Comparison of ENCODE assay signal across 13 cellular contexts in the genomic region with DNA sequence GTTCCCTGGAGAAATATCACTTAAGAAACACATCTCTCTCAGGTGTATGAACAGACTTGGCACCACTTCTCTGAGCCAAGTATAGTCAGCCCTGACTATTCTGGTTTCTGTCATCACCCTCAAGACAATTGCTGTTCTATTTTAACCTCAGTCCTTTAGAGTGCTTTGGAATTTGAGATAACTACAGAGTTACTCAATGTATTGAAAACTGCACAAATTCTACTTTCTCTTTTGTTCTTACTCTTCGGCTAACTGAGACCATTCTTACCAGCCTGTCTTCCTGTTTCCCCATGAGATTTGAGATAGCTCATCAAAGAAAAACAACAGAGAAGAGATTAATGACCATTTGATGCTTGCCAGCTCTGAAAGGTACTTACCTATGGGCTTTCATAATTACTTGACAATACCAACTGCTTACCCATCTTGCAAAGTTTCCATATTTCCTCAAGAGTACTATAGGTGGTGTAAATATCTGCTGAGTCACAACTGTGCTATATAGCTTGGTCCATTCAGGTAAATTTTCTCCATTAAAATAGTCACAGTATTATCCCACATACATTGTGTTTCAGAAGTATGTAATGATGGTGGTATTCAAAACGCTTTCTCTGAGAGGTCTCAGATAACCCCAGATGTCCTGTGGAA.
DNase-seq lines count a peak whose midpoint lies in the region; ATAC-seq and TF ChIP-seq lines count a peak whose summit lies in the region.
"Had no signal": no experiment of that assay in that cellular context is flagged by ENCODE, and none has a peak within 500 bp of the region (broad histone marks: within the 10 kb centered on the region; RNA-seq: fewer than 3 reads in every experiment).

No MANE protein-coding gene starts in this region.

- WGBS in hepatocyte (ENCODE audit: low lambda C conversion rate, missing lambda C conversion rate): 51% methylated on average over 2 of the region's 2 CpGs

- DNase-seq in glomerular visceral epithelial cell (ENCODE audit: extremely low spot score): peak; percentile 22
- no peak for DNase-seq in HK-2 (ENCODE audit: unreplicated experiment)
- DNase-seq in hepatocyte (ENCODE audit: low spot score): no peak
- DNase-seq in mesothelial cell of epicardium (ENCODE audit: low spot score in 2 of 2, unreplicated experiment in 2 of 2): no peak
- DNase-seq in NCI-H345 treated with DMSO at 0.1 percent for 48 hours (lab: John Stamatoyannopoulos, UW; ENCODE audit: unreplicated experiment): no peak
- DNase-seq: activated T-cell treated with anti-CD3 and anti-CD28 coated beads, Interleukin-2, amount 50 U/mL, for 72 hours; GF-D8 had no signal

- H2AFZ ChIP-seq in hepatocyte: no peak overlapping the region

- H3K9me3 ChIP-seq in hepatocyte (ENCODE audit: low read depth): no peaks in the 10 kb centered on the region

- TF ChIP-seq CTCF in hepatocyte (IDR thresholded peaks at IDR 0.05; ENCODE audit: poor library complexity): no peak
- no peak for TF ChIP-seq CTCF in mesothelial cell of epicardium (IDR thresholded peaks at IDR 0.05; ENCODE audit: unreplicated experiment)

- no peaks in the 10 kb centered on the region for H3K9me2 ChIP-seq in hepatocyte (replicated peaks; ENCODE audit: insufficient read depth)

- no peaks in the 10 kb centered on the region for H4K20me1 ChIP-seq in hepatocyte (ENCODE audit: insufficient read depth, poor library complexity, severe bottlenecking)

- no peaks in the 10 kb centered on the region for H3K36me3 ChIP-seq in hepatocyte (replicated peaks; ENCODE audit: insufficient read depth, low read depth)

- no peaks in the 10 kb centered on the region for H3K79me2 ChIP-seq in hepatocyte

- H3K4me1 ChIP-seq in hepatocyte (ENCODE audit: insufficient read depth): no peaks in the 10 kb centered on the region

- no peaks in the 10 kb centered on the region for H3K27me3 ChIP-seq in hepatocyte

- H3K4me1 Mint-ChIP-seq in mesothelial cell of epicardium: peaks cover 4% of the 10 kb centered on the region
- H3K4me1 Mint-ChIP-seq: central memory CD8-positive, alpha-beta T cell had no signal

- no peaks in the 10 kb centered on the region for H3K27me3 Mint-ChIP-seq in mesothelial cell of epicardium (ENCODE audit: low read depth)
- H3K27me3 Mint-ChIP-seq: central memory CD8-positive, alpha-beta T cell; natural killer cell treated with Interleukin-12 subunit alpha and Interleukin-12 subunit beta and Interleukin-15 and Interleukin-18, amount 100 ng/mL, for 72 hours had no signal

- no peak overlapping the region for H3K27ac ChIP-seq in hepatocyte
- H3K27ac ChIP-seq: skin epidermis had no signal

- H3K4me3 ChIP-seq in hepatocyte: no peak overlapping the region
- H3K4me3 ChIP-seq: skin epidermis had no signal

- no peaks in the 10 kb centered on the region for H3K36me3 Mint-ChIP-seq in mesothelial cell of epicardium

- peak; percentile 78 for ATAC-seq in GM18502 (IDR thresholded peaks at IDR 0.05; ENCODE audit: poor library complexity, unreplicated experiment)
- ATAC-seq in GM21423 (IDR thresholded peaks at IDR 0.05; ENCODE audit: unreplicated experiment): peak; percentile 74
- peak; percentile 83 for ATAC-seq in HG03442 (IDR thresholded peaks at IDR 0.05; ENCODE audit: unreplicated experiment)
- ATAC-seq: activated T-cell treated with anti-CD3 and anti-CD28 coated beads, Interleukin-2, amount 50 U/mL, for 72 hours; natural killer cell treated with Interleukin-12 subunit alpha and Interleukin-12 subunit beta and Interleukin-15 and Interleukin-18, amount 100 ng/mL, for 72 hours had no signal

- no peak overlapping the region for H3K4me2 ChIP-seq in hepatocyte

- no peaks in the 10 kb centered on the region for H3K9me3 Mint-ChIP-seq in mesothelial cell of epicardium

- H3K27ac Mint-ChIP-seq in mesothelial cell of epicardium: no peak overlapping the region
- H3K27ac Mint-ChIP-seq: activated T-cell treated with anti-CD3 and anti-CD28 coated beads, Interleukin-2, amount 50 U/mL, for 72 hours; natural killer cell treated with Interleukin-12 subunit alpha and Interleukin-12 subunit beta and Interleukin-15 and Interleukin-18, amount 100 ng/mL, for 72 hours had no signal

- H3K4me3 Mint-ChIP-seq in mesothelial cell of epicardium: no peak overlapping the region
- H3K4me3 Mint-ChIP-seq: activated T-cell treated with anti-CD3 and anti-CD28 coated beads, Interleukin-2, amount 50 U/mL, for 72 hours; central memory CD8-positive, alpha-beta T cell; natural killer cell treated with Interleukin-12 subunit alpha and Interleukin-12 subunit beta and Interleukin-15 and Interleukin-18, amount 100 ng/mL, for 72 hours had no signal
